In genomic region chr16:89917773-89918452, GRCh38 we compare ENCODE assay signal across 8 cellular contexts. TPM values are rescaled to one million over a fixed set of nuclear protein-coding genes. Genes with fewer than 3 reads are reported as not detected.
DNase-seq lines count a peak whose midpoint lies in the region; ATAC-seq lines count a peak whose summit lies in the region.

No MANE protein-coding gene starts in this region.

- H3K4me3 Mint-ChIP-seq in central memory CD8-positive, alpha-beta T cell, result peak overlapping the region; percentile 79

- H3K36me3 Mint-ChIP-seq in central memory CD8-positive, alpha-beta T cell (ENCODE audit: insufficient read depth), result peaks cover 14% of the 10 kb centered on the region

- H3K9me3 Mint-ChIP-seq in central memory CD8-positive, alpha-beta T cell, result no peaks in the 10 kb centered on the region

- peaks cover 27% of the 10 kb centered on the region for H3K27me3 Mint-ChIP-seq in central memory CD8-positive, alpha-beta T cell

- peak overlapping the region; percentile 85 for H3K27ac Mint-ChIP-seq in central memory CD8-positive, alpha-beta T cell (ENCODE audit: low read depth)

- intact Hi-C loops in left colon (cut with DNase I, micrococcal nuclease), result no loop called here

- ATAC-seq in GM18502 (IDR thresholded peaks at IDR 0.05; ENCODE audit: poor library complexity, unreplicated experiment) (peak; percentile 76), HG02852 (IDR thresholded peaks at IDR 0.05; ENCODE audit: unreplicated experiment) (peak; percentile 83), left colon (peak; percentile 90)
- ATAC-seq in central memory CD8-positive, alpha-beta T cell (replicated peaks; ENCODE audit: extremely low read depth, poor library complexity, severe bottlenecking), result peak; percentile 84

- H3K4me1 Mint-ChIP-seq in central memory CD8-positive, alpha-beta T cell, result peaks cover 26% of the 10 kb centered on the region

- DNase-seq in NCI-H2029 treated with DMSO at 0.1 percent for 48 hours (lab: John Stamatoyannopoulos, UW) (peak; percentile 11), left colon (peak; percentile 87 to 92), NCI-H2227 treated with DMSO at 0.1 percent for 48 hours (lab: John Stamatoyannopoulos, UW) (no peak)
- peak; percentile 47 for DNase-seq in activated CD4-positive, CD25-positive, alpha-beta regulatory T cell treated with anti-CD3 and anti-CD28 coated beads, Interleukin-2, amount 50 U/mL, for 16 hours (ENCODE audit: low read depth, low spot score)
- peak; percentile 69 to 77 for DNase-seq in central memory CD8-positive, alpha-beta T cell (ENCODE audit: low spot score in 2 of 2)
- DNase-seq in stimulated activated CD4-positive, alpha-beta T cell treated with anti-CD3 and anti-CD28 coated beads, Interleukin-4, amount 100 ng/mL, for 48 hours (ENCODE audit: low read depth in 2 of 2), result peak; percentile 64 to 71

RNA-seq across cellular contexts. Expression of gene MC1R, which starts 0.7 kb away (rescaled TPM):
- 1 to 10 TPM; 2.1 to 4.3 TPM for total RNA-seq in left colon

RNA-seq across cellular contexts. Expression of gene TUBB3, which starts 5.2 kb away (rescaled TPM):
- total RNA-seq in left colon, result 1 to 10 TPM; 3.3 to 4.2 TPM

RNA-seq across cellular contexts. Expression of gene DEF8, which starts 30.6 kb away (rescaled TPM):
- total RNA-seq in left colon, result 10 to 100 TPM; 25.4 to 34.0 TPM

RNA-seq across cellular contexts. Expression of gene TCF25, which starts 44.5 kb away (rescaled TPM):
- 100 to 1,000 TPM; 152 to 210 TPM for total RNA-seq in left colon
